Comparison of ENCODE assay signal across 8 cellular contexts in genomic region chr19:6393074-6393981, GRCh38. TPM values are rescaled to one million over a fixed set of nuclear protein-coding genes. Genes with fewer than 3 reads are reported as not detected.
DNase-seq lines count a peak whose midpoint lies in the region; ATAC-seq and TF ChIP-seq lines count a peak whose summit lies in the region.

GTF2F1 (minus strand) TSS chr19:6393164; CDS start chr19:6392995, 169 bp downstream.

- H3K79me2 ChIP-seq in mammary epithelial cell (ENCODE audit: insufficient read depth, low read length) (peaks cover 33% of the 10 kb centered on the region), smooth muscle cell (ENCODE audit: low read depth) (peaks cover 40% of the 10 kb centered on the region)

- 0 out of 2 replicates have a peak, but pooled peaks have one; percentile 21 for TF ChIP-seq CTCF in A673 (conservative IDR thresholded peaks at IDR 0.05; ENCODE audit: low read depth, low read length)
- TF ChIP-seq CTCF in WERI-Rb-1 (IDR thresholded peaks at IDR 0.05; ENCODE audit: low read depth, low read length) = peak; percentile 26; the same call in 1 of the 2 replicates
- TF ChIP-seq CTCF in mammary epithelial cell (conservative IDR thresholded peaks at IDR 0.05 in 1 of 2, IDR thresholded peaks at IDR 0.05 in 1 of 2; ENCODE audit: extremely low read depth in 1 of 2, insufficient read depth in 1 of 2, low read depth in 1 of 2, low read length in 2 of 2) = peak; percentile 2 to 32
- TF ChIP-seq CTCF in smooth muscle cell (IDR thresholded peaks at IDR 0.05; ENCODE audit: borderline replicate concordance, insufficient read depth, poor library complexity, severe bottlenecking) = no peak

- intact Hi-C loops in A673 (cut with micrococcal nuclease; ENCODE audit: unreplicated experiment) = no loop called here
- intact Hi-C loops in mammary epithelial cell (cut with micrococcal nuclease) = no loop called here

- BruUV-seq in A673 (replicated peaks; lab: Mats Ljungman, UMichigan) (no TSS peak), mammary epithelial cell (replicated peaks; lab: Mats Ljungman, UMichigan) (TSS peak; percentile 84)

- H4K20me1 ChIP-seq in mammary epithelial cell (ENCODE audit: insufficient read depth, low read length) (no peaks in the 10 kb centered on the region), smooth muscle cell (ENCODE audit: low read depth) (no peaks in the 10 kb centered on the region)

- no peaks in the 10 kb centered on the region for H3F3A ChIP-seq in smooth muscle cell (ENCODE audit: low read depth)

- in situ Hi-C loops in mammary epithelial cell (cut with MboI; ENCODE audit: low sequenced_read_pairs in 2 of 2) = no loop called here

- H3K9ac ChIP-seq in mammary epithelial cell (ENCODE audit: insufficient read depth, low read length) (peak within 1 kb of the TSS; percentile 95), smooth muscle cell (ENCODE audit: low read depth) (peak within 1 kb of the TSS; percentile 97)

- H3K27ac ChIP-seq in A673 (ENCODE audit: low read depth, low read length, poor library complexity, severe bottlenecking) (peak within 1 kb of the TSS; percentile 93), WERI-Rb-1 (peak within 1 kb of the TSS; percentile 94), mammary epithelial cell (ENCODE audit: insufficient read depth, low read depth, low read length) (peak within 1 kb of the TSS; percentile 96), smooth muscle cell (ENCODE audit: low read depth) (peak within 1 kb of the TSS; percentile 99)

- peaks cover 30% of the 10 kb centered on the region for H3K36me3 ChIP-seq in A673 (ENCODE audit: insufficient read depth, low read length, poor library complexity, severe bottlenecking)
- peaks cover 29% of the 10 kb centered on the region for H3K36me3 ChIP-seq in WERI-Rb-1
- H3K36me3 ChIP-seq in mammary epithelial cell (ENCODE audit: insufficient read depth, low read length) = peaks cover 10% of the 10 kb centered on the region
- H3K36me3 ChIP-seq in smooth muscle cell (ENCODE audit: low read depth) = peaks cover 7% of the 10 kb centered on the region

- peak; percentile 82 for ATAC-seq in GM18867 (IDR thresholded peaks at IDR 0.05; ENCODE audit: unreplicated experiment)
- peak; percentile 63 for ATAC-seq in HG03108 (IDR thresholded peaks at IDR 0.05; ENCODE audit: unreplicated experiment)

- DNase-seq in A673 (ENCODE audit: low spot score) (peak; percentile 99), NCI-H2227 (lab: John Stamatoyannopoulos, UW; ENCODE audit: unreplicated experiment) (peak; percentile 95), WERI-Rb-1 (peak; percentile 96), mammary epithelial cell (peak; percentile 84), iPS-NIHi7 (ENCODE audit: extremely low spot score) (peak; percentile 97), smooth muscle cell (lab: John Stamatoyannopoulos, UW; ENCODE audit: unreplicated experiment) (peak; percentile 99)

- H3K4me1 ChIP-seq in A673 (ENCODE audit: insufficient read depth, low read length, poor library complexity, severe bottlenecking) (peaks cover 14% of the 10 kb centered on the region), mammary epithelial cell (ENCODE audit: insufficient read depth, low read length) (peaks cover 11% of the 10 kb centered on the region), smooth muscle cell (ENCODE audit: low read depth) (peaks cover 8% of the 10 kb centered on the region)

- H3K27me3 ChIP-seq in A673 (replicated peaks; ENCODE audit: insufficient read depth, low read depth, low read length, poor library complexity) (no peaks in the 10 kb centered on the region), WERI-Rb-1 (ENCODE audit: insufficient read depth, low read depth, severe bottlenecking) (no peaks in the 10 kb centered on the region), mammary epithelial cell (ENCODE audit: insufficient read depth, low read length) (no peaks in the 10 kb centered on the region), smooth muscle cell (ENCODE audit: low read depth) (no peaks in the 10 kb centered on the region)

- H3K4me2 ChIP-seq in mammary epithelial cell (ENCODE audit: insufficient read depth, low read depth, low read length) (peak within 1 kb of the TSS; percentile 96), smooth muscle cell (peak within 1 kb of the TSS; percentile 93)

- H3K4me3 ChIP-seq in A673 (ENCODE audit: low read depth, low read length, poor library complexity, severe bottlenecking) = peak within 1 kb of the TSS; percentile 70
- H3K4me3 ChIP-seq in WERI-Rb-1 (ENCODE audit: low read depth, low read length) = peak within 1 kb of the TSS; percentile 91
- H3K4me3 ChIP-seq in mammary epithelial cell (replicated peaks in 1 of 3; ENCODE audit: insufficient read depth in 1 of 3, low read depth in 2 of 3, low read length in 3 of 3) = peak within 1 kb of the TSS; percentile 76 to 87 (median 84)
- peak within 1 kb of the TSS; percentile 83 for H3K4me3 ChIP-seq in smooth muscle cell

- peak within 1 kb of the TSS; percentile 93 for H2AFZ ChIP-seq in mammary epithelial cell (ENCODE audit: low read depth, low read length)
- peak within 1 kb of the TSS; percentile 81 for H2AFZ ChIP-seq in smooth muscle cell (ENCODE audit: low read depth)

- 1% methylated on average over 15 of the region's 69 CpGs for WGBS in mammary epithelial cell (ENCODE audit: low coverage, missing lambda C conversion rate)
- 1% methylated on average over 64 of the region's 69 CpGs for WGBS in smooth muscle cell (ENCODE audit: low lambda C conversion rate)

- POLR2A ChIA-PET in A673 (lab: Charles Lee; ENCODE audit: low non-redundant PET) = no interaction called here

- dilution Hi-C loops in mammary epithelial cell (cut with HindIII; ENCODE audit: low sequenced_read_pairs) = no loop called here

- CTCF ChIA-PET in A673 (lab: Charles Lee) (no interaction called here), mammary epithelial cell (lab: Charles Lee; ENCODE audit: low non-redundant PET) (no interaction called here)

- no peaks in the 10 kb centered on the region for H3K9me3 ChIP-seq in A673 (ENCODE audit: low read depth, low read length, poor library complexity, severe bottlenecking)
- H3K9me3 ChIP-seq in WERI-Rb-1 (ENCODE audit: severe bottlenecking) = no peaks in the 10 kb centered on the region
- no peaks in the 10 kb centered on the region for H3K9me3 ChIP-seq in mammary epithelial cell (replicated peaks; ENCODE audit: insufficient read depth, low read length)
- H3K9me3 ChIP-seq in smooth muscle cell (replicated peaks; ENCODE audit: low read depth) = no peaks in the 10 kb centered on the region

RNA-seq across cellular contexts. Expression of gene GTF2F1, which starts in this region (rescaled TPM):
- total RNA-seq in A673 (2021) = 100 and 106 TPM in 2 replicates
- total RNA-seq in mammary epithelial cell = 10 to 100 TPM; 32.7 to 64.8 TPM
- 56.1 TPM for polyA plus RNA-seq in mammary epithelial cell
- polyA minus RNA-seq in mammary epithelial cell = 26.9 TPM
- total RNA-seq in smooth muscle cell = 35.6 and 65.8 TPM in 2 replicates
- polyA plus RNA-seq in smooth muscle cell = 34.7 and 43.0 TPM in 2 replicates

Comparison
In these comparisons a context has a peak if more than half of its experiments do, and no peak if none do; other contexts are left out.
1. Peak in every context shown above with its lines: DNase-seq, ATAC-seq, H3K4me3 ChIP-seq and H3K27ac ChIP-seq.